Comparison of ENCODE assay signal across 9 cellular contexts in genomic region chr4:791866-792630, GRCh38. TPM values are rescaled to one million over a fixed set of nuclear protein-coding genes. Genes with fewer than 3 reads are reported as not detected.
DNase-seq lines count a peak whose midpoint lies in the region; TF ChIP-seq lines count a peak whose summit lies in the region.
"Had no signal": no experiment of that assay in that cellular context is flagged by ENCODE, and none has a peak within 500 bp of the region (broad histone marks: within the 10 kb centered on the region; RNA-seq: fewer than 3 reads in every experiment).

No MANE protein-coding gene starts in this region.

- H3K9me2 ChIP-seq in DOHH2 (replicated peaks; ENCODE audit: control insufficient read depth, low read length): no peaks in the 10 kb centered on the region

- H3K36me3 ChIP-seq in DOHH2 (ENCODE audit: control insufficient read depth, low read length): no peaks in the 10 kb centered on the region
- no peaks in the 10 kb centered on the region for H3K36me3 ChIP-seq in colonic mucosa

- 0 out of 2 replicates have a peak, but pooled peaks cover 2% of the 10 kb centered on the region for H3K79me2 ChIP-seq in DOHH2 (ENCODE audit: control insufficient read depth, low read length)

- H3F3A ChIP-seq in DOHH2 (ENCODE audit: control insufficient read depth, insufficient read depth): peaks cover 30% of the 10 kb centered on the region

- TF ChIP-seq CTCF in DOHH2 (IDR thresholded peaks at IDR 0.05; ENCODE audit: low read depth, low read length, poor library complexity, severe bottlenecking): no peak
- no peak for TF ChIP-seq CTCF in colonic mucosa (IDR thresholded peaks at IDR 0.05)

- intact Hi-C loops in colonic mucosa (cut with DNase I): no loop called here

- no peaks in the 10 kb centered on the region for H4K20me1 ChIP-seq in DOHH2 (ENCODE audit: control insufficient read depth, insufficient read depth, low read depth, low read length)

- no peak overlapping the region for H3K9ac ChIP-seq in colonic mucosa (ENCODE audit: low read depth in 2 of 2, low read length in 2 of 2)

- H3K4me2 ChIP-seq in DOHH2 (ENCODE audit: low read length): peak overlapping the region; percentile 96

- H3K27ac ChIP-seq in DOHH2 (ENCODE audit: low read depth, low read length) (peak overlapping the region; percentile 97), colonic mucosa (no peak overlapping the region)

- H3K27me3 ChIP-seq in DOHH2 (ENCODE audit: control insufficient read depth, low read length) (no peaks in the 10 kb centered on the region), colonic mucosa (peaks cover 44% of the 10 kb centered on the region)

- DNase-seq in T-helper 22 cell (ENCODE audit: low read depth) (peak; percentile 13), colonic mucosa (peak; percentile 56), retina (peak; percentile 55), GM19240 (ENCODE audit: insufficient read length, low spot score) (no peak), putamen (ENCODE audit: low spot score) (no peak), NCI-H1105 treated with DMSO at 0.1 percent for 48 hours (lab: John Stamatoyannopoulos, UW) (no peak)
- DNase-seq in activated CD8-positive, alpha-beta memory T cell treated with anti-CD3 and anti-CD28 coated beads for 24 hours: no peak
- DNase-seq: midbrain had no signal

- no peaks in the 10 kb centered on the region for H3K9me3 ChIP-seq in DOHH2 (ENCODE audit: control insufficient read depth, insufficient read depth, low read length)
- H3K9me3 ChIP-seq in colonic mucosa: no peaks in the 10 kb centered on the region

- H3K4me3 ChIP-seq in DOHH2 (ENCODE audit: low read length) (peak overlapping the region; percentile 76), colonic mucosa (peak overlapping the region; percentile 19)

- H3K4me1 ChIP-seq in DOHH2 (ENCODE audit: control insufficient read depth, low read length) (peaks cover 57% of the 10 kb centered on the region), colonic mucosa (peaks cover 25% of the 10 kb centered on the region)

RNA-seq across cellular contexts. Expression of gene CPLX1, which starts 33.9 kb away (rescaled TPM):
- 10 to 100 TPM in 1 of 2 donors, 1 to 10 TPM in 1; 2.7 to 16.5 TPM for total RNA-seq in colonic mucosa

Comparison
In these comparisons a context has a peak if more than half of its experiments do, and no peak if none do; other contexts are left out.
1. DNase-seq: peak in T-helper 22 cell (single experiment), colonic mucosa (single experiment) and retina (single experiment); none in GM19240 (single experiment), putamen (single experiment), NCI-H1105 treated with DMSO at 0.1 percent for 48 hours (single experiment) and activated CD8-positive, alpha-beta memory T cell treated with anti-CD3 and anti-CD28 coated beads for 24 hours (single experiment).